In the genomic region with DNA sequence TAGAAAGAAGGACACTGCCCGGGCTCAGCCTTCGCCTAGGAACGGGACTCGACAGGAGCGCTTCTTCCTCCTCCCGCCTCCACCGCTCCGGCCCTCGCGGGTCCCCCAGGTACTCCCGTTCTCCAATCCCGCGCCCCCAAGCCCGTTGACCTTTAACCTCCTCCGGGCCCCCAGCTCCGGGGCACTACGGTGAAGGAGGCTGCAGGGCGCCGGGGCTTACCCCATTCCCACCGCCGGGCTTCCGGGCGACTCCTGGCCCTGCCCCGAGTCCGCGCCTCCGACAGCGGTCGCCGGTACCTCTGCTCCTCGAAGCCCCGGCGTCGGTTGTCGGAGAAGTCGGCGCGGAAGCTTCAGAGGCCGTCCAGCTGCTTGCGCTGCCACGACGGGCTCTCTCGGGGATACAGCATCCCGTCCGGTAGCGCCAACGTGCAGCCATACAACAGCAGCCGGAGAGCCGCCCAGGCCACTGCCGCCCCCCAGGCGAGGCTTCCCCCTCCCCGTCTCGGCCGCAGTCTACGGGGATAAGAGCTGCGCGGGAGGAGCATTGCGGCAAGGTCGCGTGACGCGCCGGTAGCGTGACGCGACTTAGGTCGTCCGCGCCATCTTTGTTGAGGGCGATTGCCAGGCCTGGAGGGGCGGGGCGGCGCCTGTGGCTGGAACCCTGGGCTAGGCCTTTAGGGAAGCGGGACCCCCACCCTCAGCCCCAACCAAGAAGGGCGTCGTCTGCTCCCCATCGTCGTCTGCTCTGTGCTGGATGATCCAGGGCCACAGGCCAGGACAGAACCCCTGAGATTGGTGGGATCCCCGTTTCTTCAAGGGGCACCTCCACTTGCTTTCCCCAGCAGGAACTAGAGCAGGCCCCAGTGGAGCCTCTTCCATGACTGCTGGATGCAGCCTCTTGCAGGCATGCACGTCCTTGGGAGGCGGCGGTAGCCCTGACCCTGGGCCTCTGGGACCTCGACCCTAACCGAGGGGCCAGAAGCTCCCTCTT, we compare ENCODE assay signal across 1 cellular context.
TF ChIP-seq lines count a peak whose summit lies in the region.

No MANE protein-coding gene starts in this region.

TF ChIP-seq in GM12878, 131 proteins besides CTCF, POLR2A, EP300 and RAD21 (continued from another document and continues in another):
- TF ChIP-seq, protein P1, sequence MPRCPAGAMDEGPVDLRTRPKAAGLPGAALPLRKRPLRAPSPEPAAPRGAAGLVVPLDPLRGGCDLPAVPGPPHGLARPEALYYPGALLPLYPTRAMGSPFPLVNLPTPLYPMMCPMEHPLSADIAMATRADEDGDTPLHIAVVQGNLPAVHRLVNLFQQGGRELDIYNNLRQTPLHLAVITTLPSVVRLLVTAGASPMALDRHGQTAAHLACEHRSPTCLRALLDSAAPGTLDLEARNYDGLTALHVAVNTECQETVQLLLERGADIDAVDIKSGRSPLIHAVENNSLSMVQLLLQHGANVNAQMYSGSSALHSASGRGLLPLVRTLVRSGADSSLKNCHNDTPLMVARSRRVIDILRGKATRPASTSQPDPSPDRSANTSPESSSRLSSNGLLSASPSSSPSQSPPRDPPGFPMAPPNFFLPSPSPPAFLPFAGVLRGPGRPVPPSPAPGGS (IDR thresholded peaks at IDR 0.05; ENCODE audit: borderline replicate concordance, insufficient read depth, low read depth, low read length, poor library complexity, severe bottlenecking) = no peak
- no peak; the same call in 1 of the 2 replicates for TF ChIP-seq BRCA1 (IDR thresholded peaks at IDR 0.05; ENCODE audit: low read depth, low read length)
- no peak for TF ChIP-seq JUNB (IDR thresholded peaks at IDR 0.05)
- peak; percentile 70; the same call in 1 of the 2 replicates for TF ChIP-seq TCF3 (IDR thresholded peaks at IDR 0.05; ENCODE audit: borderline replicate concordance, insufficient read depth, low read depth, low read length)
- TF ChIP-seq FOXM1 (IDR thresholded peaks at IDR 0.05; ENCODE audit: low read depth, low read length) = no peak
- TF ChIP-seq, protein P2, sequence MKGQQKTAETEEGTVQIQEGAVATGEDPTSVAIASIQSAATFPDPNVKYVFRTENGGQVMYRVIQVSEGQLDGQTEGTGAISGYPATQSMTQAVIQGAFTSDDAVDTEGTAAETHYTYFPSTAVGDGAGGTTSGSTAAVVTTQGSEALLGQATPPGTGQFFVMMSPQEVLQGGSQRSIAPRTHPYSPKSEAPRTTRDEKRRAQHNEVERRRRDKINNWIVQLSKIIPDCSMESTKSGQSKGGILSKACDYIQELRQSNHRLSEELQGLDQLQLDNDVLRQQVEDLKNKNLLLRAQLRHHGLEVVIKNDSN (IDR thresholded peaks at IDR 0.05; ENCODE audit: borderline replicate concordance, extremely low read length, insufficient read depth, low read depth, low read length) = peak; percentile 95
- no peak for TF ChIP-seq BMI1 (IDR thresholded peaks at IDR 0.05; ENCODE audit: borderline replicate concordance)
- TF ChIP-seq, protein P3, sequence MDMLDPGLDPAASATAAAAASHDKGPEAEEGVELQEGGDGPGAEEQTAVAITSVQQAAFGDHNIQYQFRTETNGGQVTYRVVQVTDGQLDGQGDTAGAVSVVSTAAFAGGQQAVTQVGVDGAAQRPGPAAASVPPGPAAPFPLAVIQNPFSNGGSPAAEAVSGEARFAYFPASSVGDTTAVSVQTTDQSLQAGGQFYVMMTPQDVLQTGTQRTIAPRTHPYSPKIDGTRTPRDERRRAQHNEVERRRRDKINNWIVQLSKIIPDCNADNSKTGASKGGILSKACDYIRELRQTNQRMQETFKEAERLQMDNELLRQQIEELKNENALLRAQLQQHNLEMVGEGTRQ (IDR thresholded peaks at IDR 0.05; ENCODE audit: borderline replicate concordance, low read depth, low read length) = peak; percentile 87
- TF ChIP-seq, protein P4, sequence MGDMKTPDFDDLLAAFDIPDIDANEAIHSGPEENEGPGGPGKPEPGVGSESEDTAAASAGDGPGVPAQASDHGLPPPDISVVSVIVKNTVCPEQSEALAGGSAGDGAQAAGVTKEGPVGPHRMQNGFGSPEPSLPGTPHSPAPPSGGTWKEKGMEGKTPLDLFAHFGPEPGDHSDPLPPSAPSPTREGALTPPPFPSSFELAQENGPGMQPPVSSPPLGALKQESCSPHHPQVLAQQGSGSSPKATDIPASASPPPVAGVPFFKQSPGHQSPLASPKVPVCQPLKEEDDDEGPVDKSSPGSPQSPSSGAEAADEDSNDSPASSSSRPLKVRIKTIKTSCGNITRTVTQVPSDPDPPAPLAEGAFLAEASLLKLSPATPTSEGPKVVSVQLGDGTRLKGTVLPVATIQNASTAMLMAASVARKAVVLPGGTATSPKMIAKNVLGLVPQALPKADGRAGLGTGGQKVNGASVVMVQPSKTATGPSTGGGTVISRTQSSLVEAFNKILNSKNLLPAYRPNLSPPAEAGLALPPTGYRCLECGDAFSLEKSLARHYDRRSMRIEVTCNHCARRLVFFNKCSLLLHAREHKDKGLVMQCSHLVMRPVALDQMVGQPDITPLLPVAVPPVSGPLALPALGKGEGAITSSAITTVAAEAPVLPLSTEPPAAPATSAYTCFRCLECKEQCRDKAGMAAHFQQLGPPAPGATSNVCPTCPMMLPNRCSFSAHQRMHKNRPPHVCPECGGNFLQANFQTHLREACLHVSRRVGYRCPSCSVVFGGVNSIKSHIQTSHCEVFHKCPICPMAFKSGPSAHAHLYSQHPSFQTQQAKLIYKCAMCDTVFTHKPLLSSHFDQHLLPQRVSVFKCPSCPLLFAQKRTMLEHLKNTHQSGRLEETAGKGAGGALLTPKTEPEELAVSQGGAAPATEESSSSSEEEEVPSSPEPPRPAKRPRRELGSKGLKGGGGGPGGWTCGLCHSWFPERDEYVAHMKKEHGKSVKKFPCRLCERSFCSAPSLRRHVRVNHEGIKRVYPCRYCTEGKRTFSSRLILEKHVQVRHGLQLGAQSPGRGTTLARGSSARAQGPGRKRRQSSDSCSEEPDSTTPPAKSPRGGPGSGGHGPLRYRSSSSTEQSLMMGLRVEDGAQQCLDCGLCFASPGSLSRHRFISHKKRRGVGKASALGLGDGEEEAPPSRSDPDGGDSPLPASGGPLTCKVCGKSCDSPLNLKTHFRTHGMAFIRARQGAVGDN (IDR thresholded peaks at IDR 0.05) = peak; percentile 66; the same call in 1 of the 2 replicates
- no peak for TF ChIP-seq RBBP5 (conservative IDR thresholded peaks at IDR 0.05)
- no peak for TF ChIP-seq PAX8 (IDR thresholded peaks at IDR 0.05)
- TF ChIP-seq IKZF1 (conservative IDR thresholded peaks at IDR 0.05) = peak; percentile 99
- peak; percentile 96 for TF ChIP-seq ZNF207 (IDR thresholded peaks at IDR 0.05; ENCODE audit: borderline replicate concordance)
- peak in 1 of 2 experiments; percentile 31; a peak in 1 of 4 replicates for TF ChIP-seq SRF (IDR thresholded peaks at IDR 0.05; ENCODE audit: low read depth in 2 of 2, low read length in 2 of 2)
- TF ChIP-seq CREM (IDR thresholded peaks at IDR 0.05; ENCODE audit: low read depth) = peak; percentile 99
- TF ChIP-seq KLF5 (IDR thresholded peaks at IDR 0.05; ENCODE audit: partially characterized antibody) = peak; percentile 56
- TF ChIP-seq NBN (IDR thresholded peaks at IDR 0.05) = peak; percentile 94
- TF ChIP-seq EGR1 (IDR thresholded peaks at IDR 0.05; ENCODE audit: borderline replicate concordance in 1 of 2, low read depth in 2 of 2, low read length in 2 of 2) = peak; percentile 65 to 79; a peak in 2 of 3 replicates
- TF ChIP-seq NR2C1 (IDR thresholded peaks at IDR 0.05) = peak; percentile 91
- peak; percentile 27; the same call in 1 of the 2 replicates for TF ChIP-seq SMAD5 (IDR thresholded peaks at IDR 0.05; ENCODE audit: low read depth)
- peak; percentile 87 for TF ChIP-seq LARP7 (IDR thresholded peaks at IDR 0.05)
- TF ChIP-seq POLR2AphosphoS5 (IDR thresholded peaks at IDR 0.05; ENCODE audit: low read length) = peak; percentile 86
- TF ChIP-seq CBX5 (IDR thresholded peaks at IDR 0.05; ENCODE audit: low read depth) = no peak
- TF ChIP-seq ZNF622 (IDR thresholded peaks at IDR 0.05) = no peak
- no peak for TF ChIP-seq SUPT20H (IDR thresholded peaks at IDR 0.05; ENCODE audit: borderline replicate concordance, control insufficient read depth, low read depth, low read length)
- TF ChIP-seq, protein P5, sequence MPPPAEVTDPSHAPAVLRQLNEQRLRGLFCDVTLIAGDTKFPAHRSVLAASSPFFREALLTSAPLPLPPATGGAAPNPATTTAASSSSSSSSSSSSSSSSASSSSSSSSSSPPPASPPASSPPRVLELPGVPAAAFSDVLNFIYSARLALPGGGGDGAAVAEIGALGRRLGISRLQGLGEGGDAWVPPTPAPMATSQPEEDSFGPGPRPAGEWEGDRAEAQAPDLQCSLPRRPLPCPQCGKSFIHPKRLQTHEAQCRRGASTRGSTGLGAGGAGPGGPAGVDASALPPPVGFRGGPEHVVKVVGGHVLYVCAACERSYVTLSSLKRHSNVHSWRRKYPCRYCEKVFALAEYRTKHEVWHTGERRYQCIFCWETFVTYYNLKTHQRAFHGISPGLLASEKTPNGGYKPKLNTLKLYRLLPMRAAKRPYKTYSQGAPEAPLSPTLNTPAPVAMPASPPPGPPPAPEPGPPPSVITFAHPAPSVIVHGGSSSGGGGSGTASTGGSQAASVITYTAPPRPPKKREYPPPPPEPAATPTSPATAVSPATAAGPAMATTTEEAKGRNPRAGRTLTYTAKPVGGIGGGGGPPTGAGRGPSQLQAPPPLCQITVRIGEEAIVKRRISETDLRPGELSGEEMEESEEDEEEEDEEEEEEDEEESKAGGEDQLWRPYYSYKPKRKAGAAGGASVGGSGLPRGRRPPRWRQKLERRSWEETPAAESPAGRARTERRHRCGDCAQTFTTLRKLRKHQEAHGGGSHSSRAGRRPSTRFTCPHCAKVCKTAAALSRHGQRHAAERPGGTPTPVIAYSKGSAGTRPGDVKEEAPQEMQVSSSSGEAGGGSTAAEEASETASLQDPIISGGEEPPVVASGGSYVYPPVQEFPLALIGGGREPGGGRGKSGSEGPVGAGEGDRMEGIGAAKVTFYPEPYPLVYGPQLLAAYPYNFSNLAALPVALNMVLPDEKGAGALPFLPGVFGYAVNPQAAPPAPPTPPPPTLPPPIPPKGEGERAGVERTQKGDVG (CRISPR knock-in tag; IDR thresholded peaks at IDR 0.05) = no peak
- TF ChIP-seq HDGF (IDR thresholded peaks at IDR 0.05) = peak; percentile 96
- TF ChIP-seq PAX5 (IDR thresholded peaks at IDR 0.05; ENCODE audit: borderline replicate concordance, low read depth, low read length) = peak; percentile 35; the same call in 1 of the 2 replicates
- TF ChIP-seq MYB (IDR thresholded peaks at IDR 0.05; ENCODE audit: borderline replicate concordance, low read depth, low read length) = no peak
- peak; percentile 79 for TF ChIP-seq RUNX3 (IDR thresholded peaks at IDR 0.05; ENCODE audit: low read length)
- TF ChIP-seq STAT3 (IDR thresholded peaks at IDR 0.05; ENCODE audit: low read depth, low read length) = no peak
- TF ChIP-seq MTA2 (IDR thresholded peaks at IDR 0.05; ENCODE audit: low read depth) = peak; percentile 24; the same call in 1 of the 2 replicates
- no peak for TF ChIP-seq FOS (IDR thresholded peaks at IDR 0.05; ENCODE audit: borderline replicate concordance, extremely low read depth, insufficient read length)
- no peak for TF ChIP-seq HDAC2 (IDR thresholded peaks at IDR 0.05)
- peak; percentile 46; the same call in 1 of the 2 replicates for TF ChIP-seq TBL1XR1 (IDR thresholded peaks at IDR 0.05; ENCODE audit: low read depth, low read length)
- TF ChIP-seq RCOR1 (conservative IDR thresholded peaks at IDR 0.05; ENCODE audit: low read depth, low read length) = no peak
- TF ChIP-seq, protein P6, sequence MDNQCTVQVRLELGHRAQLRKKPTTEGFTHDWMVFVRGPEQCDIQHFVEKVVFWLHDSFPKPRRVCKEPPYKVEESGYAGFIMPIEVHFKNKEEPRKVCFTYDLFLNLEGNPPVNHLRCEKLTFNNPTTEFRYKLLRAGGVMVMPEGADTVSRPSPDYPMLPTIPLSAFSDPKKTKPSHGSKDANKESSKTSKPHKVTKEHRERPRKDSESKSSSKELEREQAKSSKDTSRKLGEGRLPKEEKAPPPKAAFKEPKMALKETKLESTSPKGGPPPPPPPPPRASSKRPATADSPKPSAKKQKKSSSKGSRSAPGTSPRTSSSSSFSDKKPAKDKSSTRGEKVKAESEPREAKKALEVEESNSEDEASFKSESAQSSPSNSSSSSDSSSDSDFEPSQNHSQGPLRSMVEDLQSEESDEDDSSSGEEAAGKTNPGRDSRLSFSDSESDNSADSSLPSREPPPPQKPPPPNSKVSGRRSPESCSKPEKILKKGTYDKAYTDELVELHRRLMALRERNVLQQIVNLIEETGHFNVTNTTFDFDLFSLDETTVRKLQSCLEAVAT (IDR thresholded peaks at IDR 0.05) = peak; percentile 63; the same call in 1 of the 2 replicates
- TF ChIP-seq, protein P7, sequence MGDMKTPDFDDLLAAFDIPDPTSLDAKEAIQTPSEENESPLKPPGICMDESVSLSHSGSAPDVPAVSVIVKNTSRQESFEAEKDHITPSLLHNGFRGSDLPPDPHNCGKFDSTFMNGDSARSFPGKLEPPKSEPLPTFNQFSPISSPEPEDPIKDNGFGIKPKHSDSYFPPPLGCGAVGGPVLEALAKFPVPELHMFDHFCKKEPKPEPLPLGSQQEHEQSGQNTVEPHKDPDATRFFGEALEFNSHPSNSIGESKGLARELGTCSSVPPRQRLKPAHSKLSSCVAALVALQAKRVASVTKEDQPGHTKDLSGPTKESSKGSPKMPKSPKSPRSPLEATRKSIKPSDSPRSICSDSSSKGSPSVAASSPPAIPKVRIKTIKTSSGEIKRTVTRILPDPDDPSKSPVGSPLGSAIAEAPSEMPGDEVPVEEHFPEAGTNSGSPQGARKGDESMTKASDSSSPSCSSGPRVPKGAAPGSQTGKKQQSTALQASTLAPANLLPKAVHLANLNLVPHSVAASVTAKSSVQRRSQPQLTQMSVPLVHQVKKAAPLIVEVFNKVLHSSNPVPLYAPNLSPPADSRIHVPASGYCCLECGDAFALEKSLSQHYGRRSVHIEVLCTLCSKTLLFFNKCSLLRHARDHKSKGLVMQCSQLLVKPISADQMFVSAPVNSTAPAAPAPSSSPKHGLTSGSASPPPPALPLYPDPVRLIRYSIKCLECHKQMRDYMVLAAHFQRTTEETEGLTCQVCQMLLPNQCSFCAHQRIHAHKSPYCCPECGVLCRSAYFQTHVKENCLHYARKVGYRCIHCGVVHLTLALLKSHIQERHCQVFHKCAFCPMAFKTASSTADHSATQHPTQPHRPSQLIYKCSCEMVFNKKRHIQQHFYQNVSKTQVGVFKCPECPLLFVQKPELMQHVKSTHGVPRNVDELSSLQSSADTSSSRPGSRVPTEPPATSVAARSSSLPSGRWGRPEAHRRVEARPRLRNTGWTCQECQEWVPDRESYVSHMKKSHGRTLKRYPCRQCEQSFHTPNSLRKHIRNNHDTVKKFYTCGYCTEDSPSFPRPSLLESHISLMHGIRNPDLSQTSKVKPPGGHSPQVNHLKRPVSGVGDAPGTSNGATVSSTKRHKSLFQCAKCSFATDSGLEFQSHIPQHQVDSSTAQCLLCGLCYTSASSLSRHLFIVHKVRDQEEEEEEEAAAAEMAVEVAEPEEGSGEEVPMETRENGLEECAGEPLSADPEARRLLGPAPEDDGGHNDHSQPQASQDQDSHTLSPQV (IDR thresholded peaks at IDR 0.05) = no peak
- TF ChIP-seq KAT2A (conservative IDR thresholded peaks at IDR 0.05; ENCODE audit: control insufficient read depth, low read depth, low read length) = no peak
- peak; percentile 99 for TF ChIP-seq CREB1 (IDR thresholded peaks at IDR 0.05; ENCODE audit: low read depth)
- peak; percentile 57; the same call in 1 of the 2 replicates for TF ChIP-seq TAF1 (IDR thresholded peaks at IDR 0.05; ENCODE audit: borderline replicate concordance, low read depth, low read length)
- TF ChIP-seq STAT1 (conservative IDR thresholded peaks at IDR 0.05) = peak; percentile 87
- TF ChIP-seq BCL11A (IDR thresholded peaks at IDR 0.05; ENCODE audit: low read depth, low read length) = no peak
- TF ChIP-seq CHD2 (IDR thresholded peaks at IDR 0.05; ENCODE audit: borderline replicate concordance, low read depth, low read length) = peak; percentile 70
